Comparison of ENCODE assay signal across 26 cellular contexts in genomic region chrX:38066934-38067333, GRCh38.
"Had no signal": no experiment of that assay in that cellular context is flagged by ENCODE, and none has a peak within 500 bp of the region (broad histone marks: within the 10 kb centered on the region; RNA-seq: fewer than 3 reads in every experiment).

No MANE protein-coding gene starts in this region.

- DNase-seq: activated CD4-positive, alpha-beta T cell treated with anti-CD3 and anti-CD28 coated beads for 4 hours; activated CD8-positive, alpha-beta memory T cell treated with anti-CD3 and anti-CD28 coated beads, Interleukin-2, amount 50 U/mL, for 48 hours; activated CD8-positive, alpha-beta T cell treated with anti-CD3 and anti-CD28 coated beads, Interleukin-2, amount 10 ng/mL, durations not matched to agents 7 days and 5 days; activated gamma-delta T cell; activated naive CD4-positive, alpha-beta T cell treated with anti-CD3 and anti-CD28 coated beads for 36 hours; activated T-cell treated with anti-CD3 and anti-CD28 coated beads, Interleukin-2, amount 50 U/mL, for 24 hours; amygdala; brain microvascular endothelial cell; cerebellar nuclear complex; KG1; NCI-H1048; NCI-H1930; NCI-H2171; NCI-H2227 treated with DMSO at 0.1 percent for 48 hours; NCI-H446 treated with DMSO at 0.1 percent for 48 hours; NCI-H524 treated with DMSO at 0.1 percent for 48 hours; NCI-H774; NK-92 treated with Interleukin-12 subunit alpha and Interleukin-12 subunit beta, amount 100 ng/mL, for 24 hours; OCI-M1; Peyer's patch; Right ventricle myocardium superior; T-helper 17 cell; T-helper 9 cell had no signal

- H3K9me3 Mint-ChIP-seq: activated naive CD4-positive, alpha-beta T cell treated with anti-CD3 and anti-CD28 coated beads for 36 hours; activated T-cell treated with anti-CD3 and anti-CD28 coated beads, Interleukin-2, amount 50 U/mL, for 24 hours; WTC11 had no signal

- H3K4me1 Mint-ChIP-seq: T-helper 17 cell, WTC11 had no signal

- ATAC-seq: activated CD8-positive, alpha-beta T cell treated with anti-CD3 and anti-CD28 coated beads, Interleukin-2, amount 10 ng/mL, durations not matched to agents 7 days and 5 days; SK-N-SH treated with all-trans-retinoic acid at 6 μM for 48 hours; T-helper 17 cell; WTC11 had no signal

- H3K36me3 Mint-ChIP-seq: activated naive CD8-positive, alpha-beta T cell; WTC11 had no signal

- H3K27me3 Mint-ChIP-seq: T-helper 17 cell had no signal

- H3K4me3 Mint-ChIP-seq: activated CD8-positive, alpha-beta T cell treated with anti-CD3 and anti-CD28 coated beads, Interleukin-2, amount 10 ng/mL, durations not matched to agents 7 days and 5 days; activated naive CD4-positive, alpha-beta T cell treated with anti-CD3 and anti-CD28 coated beads for 36 hours; activated naive CD8-positive, alpha-beta T cell; activated T-cell treated with anti-CD3 and anti-CD28 coated beads, Interleukin-2, amount 50 U/mL, for 24 hours; T-helper 17 cell; WTC11 had no signal

- H3K27ac Mint-ChIP-seq: activated CD8-positive, alpha-beta T cell treated with anti-CD3 and anti-CD28 coated beads, Interleukin-2, amount 10 ng/mL, durations not matched to agents 7 days and 5 days; activated naive CD4-positive, alpha-beta T cell treated with anti-CD3 and anti-CD28 coated beads for 36 hours; activated naive CD8-positive, alpha-beta T cell; activated T-cell treated with anti-CD3 and anti-CD28 coated beads, Interleukin-2, amount 50 U/mL, for 24 hours; T-helper 17 cell; WTC11 had no signal
